21 cellular contexts compared by ENCODE assay signal in the genomic region with DNA sequence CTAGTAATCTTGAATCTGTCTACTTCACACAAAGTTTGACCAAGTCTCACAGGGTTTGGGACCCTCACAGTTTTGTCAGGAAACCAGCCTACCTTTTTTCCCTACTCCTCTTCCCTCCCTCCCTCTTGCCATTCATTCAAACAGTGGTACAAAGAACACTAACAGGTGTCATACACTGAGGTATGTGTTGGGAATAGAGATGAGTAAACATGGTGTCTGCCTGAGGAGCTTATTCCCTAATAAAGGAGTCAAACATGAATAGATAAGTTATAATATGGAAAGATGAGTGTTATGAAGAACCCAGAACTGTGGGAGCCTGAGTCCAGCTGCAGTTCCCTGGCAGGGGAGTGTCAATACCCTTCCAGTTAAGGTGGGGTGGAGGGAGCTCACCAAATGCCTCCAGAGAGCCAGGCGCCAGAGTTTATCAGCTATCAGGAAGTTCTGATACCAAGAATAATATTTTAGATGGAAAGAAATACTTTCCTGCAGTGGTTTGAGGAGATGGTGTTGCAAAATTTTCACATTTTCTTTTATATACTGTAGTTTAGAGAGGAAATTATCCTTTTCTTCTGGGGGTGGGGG.
DNase-seq lines count a peak whose midpoint lies in the region; ATAC-seq and TF ChIP-seq lines count a peak whose summit lies in the region.
"Had no signal": no experiment of that assay in that cellular context is flagged by ENCODE, and none has a peak within 500 bp of the region (broad histone marks: within the 10 kb centered on the region; RNA-seq: fewer than 3 reads in every experiment).

No MANE protein-coding gene starts in this region.

- no peak overlapping the region for H2AK5ac ChIP-seq in mesendoderm (ENCODE audit: low read length)

- no peak overlapping the region for H3K27ac ChIP-seq in GM23338 (ENCODE audit: low read depth)
- no peak overlapping the region for H3K27ac ChIP-seq in OCI-LY3 (ENCODE audit: low read length)
- no peak overlapping the region for H3K27ac ChIP-seq in mesendoderm (ENCODE audit: low read depth, low read length)
- H3K27ac ChIP-seq: PC-9, SJSA1 had no signal

- H2BK15ac ChIP-seq in mesendoderm (replicated peaks; ENCODE audit: low read depth): no peak overlapping the region

- H3K4me3 ChIP-seq in GM23338 (no peak overlapping the region), OCI-LY3 (ENCODE audit: low read length) (no peak overlapping the region), mesendoderm (ENCODE audit: low read length) (no peak overlapping the region)
- H3K4me3 ChIP-seq: PC-9, SJSA1 had no signal

- no peak overlapping the region for H3K56ac ChIP-seq in mesendoderm (ENCODE audit: low read length)

- no peak overlapping the region for H2BK5ac ChIP-seq in mesendoderm (ENCODE audit: low read length)

- H2AFZ ChIP-seq in GM23338 (peak overlapping the region; percentile 59; the same call in 1 of the 2 replicates), OCI-LY3 (ENCODE audit: low read depth, low read length) (no peak overlapping the region)
- H2AFZ ChIP-seq: PC-9 had no signal

- no peak overlapping the region for H4K8ac ChIP-seq in mesendoderm (ENCODE audit: low read depth, low read length)

- H3K9ac ChIP-seq in OCI-LY3 (ENCODE audit: low read length): no peak overlapping the region
- H3K9ac ChIP-seq in mesendoderm (ENCODE audit: low read length): no peak overlapping the region

- H3K4me1 Mint-ChIP-seq in GM23338: peaks cover 16% of the 10 kb centered on the region; the same call in 2 of the 3 replicates
- H3K4me1 Mint-ChIP-seq in activated T-helper 2 cell treated with anti-CD3 and anti-CD28 coated beads, Interferon-gamma antibody, Interleukin-2, Interleukin-4, amounts not matched to agents 10 μg/mL and 5 μg/mL and 100 μg/mL, durations not matched to agents 14 hours and 24 hours and 36 hours (ENCODE audit: low read depth): peaks cover 57% of the 10 kb centered on the region

- H4K20me1 ChIP-seq in GM23338 (replicated peaks; ENCODE audit: insufficient read depth) (no peaks in the 10 kb centered on the region), OCI-LY3 (ENCODE audit: insufficient read depth, low read length) (no peaks in the 10 kb centered on the region)

- no peak overlapping the region for H4K5ac ChIP-seq in mesendoderm (ENCODE audit: low read length)

- H3K18ac ChIP-seq in mesendoderm (ENCODE audit: low read length): no peak overlapping the region

- intact Hi-C loops in left cardiac atrium (cut with DNase I): no loop called here
- intact Hi-C loops in Right ventricle myocardium superior (cut with DNase I): no loop called here
- intact Hi-C loops in activated T-helper 2 cell treated with anti-CD3 and anti-CD28 coated beads, Interferon-gamma antibody, Interleukin-2, Interleukin-4, amounts not matched to agents 10 μg/mL and 5 μg/mL and 100 μg/mL, durations not matched to agents 14 hours and 24 hours and 36 hours (cut with micrococcal nuclease): loop anchor here (1.0 to 5.0 kb wide), 5 partner anchors 18 to 585 kb away; no protein-coding TSS in a partner anchor

- H3K79me2 ChIP-seq in GM23338 (replicated peaks; ENCODE audit: insufficient read depth): no peaks in the 10 kb centered on the region
- H3K79me2 ChIP-seq in OCI-LY3 (ENCODE audit: low read length): no peaks in the 10 kb centered on the region
- no peaks in the 10 kb centered on the region for H3K79me2 ChIP-seq in mesendoderm (ENCODE audit: control insufficient read depth, insufficient read depth, low read length)

- no peaks in the 10 kb centered on the region for H3K9me3 ChIP-seq in OCI-LY3 (ENCODE audit: insufficient read depth, low read length)

- no peaks in the 10 kb centered on the region for H3K36me3 Mint-ChIP-seq in GM23338 (ENCODE audit: low read depth)
- H3K36me3 Mint-ChIP-seq in activated T-helper 2 cell treated with anti-CD3 and anti-CD28 coated beads, Interferon-gamma antibody, Interleukin-2, Interleukin-4, amounts not matched to agents 10 μg/mL and 5 μg/mL and 100 μg/mL, durations not matched to agents 14 hours and 24 hours and 36 hours (ENCODE audit: low read depth): peaks cover 7% of the 10 kb centered on the region
- H3K36me3 Mint-ChIP-seq: CD4-positive, alpha-beta memory T cell had no signal

- ATAC-seq in left cardiac atrium (peak; percentile 27 to 54), Right ventricle myocardium superior (ENCODE audit: poor library complexity) (no peak), GM23338 (no peak)

- no CpG with 5 or more reads among the region's 1 CpG for WGBS in mesendoderm (ENCODE audit: extremely low coverage, insufficient coverage, low lambda C conversion rate)

- H3K9me3 Mint-ChIP-seq in GM23338: no peaks in the 10 kb centered on the region
- peaks cover 12% of the 10 kb centered on the region for H3K9me3 Mint-ChIP-seq in activated T-helper 2 cell treated with anti-CD3 and anti-CD28 coated beads, Interferon-gamma antibody, Interleukin-2, Interleukin-4, amounts not matched to agents 10 μg/mL and 5 μg/mL and 100 μg/mL, durations not matched to agents 14 hours and 24 hours and 36 hours
- H3K9me3 Mint-ChIP-seq: CD4-positive, alpha-beta memory T cell had no signal

- no peaks in the 10 kb centered on the region for H3F3A ChIP-seq in GM23338 (replicated peaks; ENCODE audit: low read depth)

- no peaks in the 10 kb centered on the region for H3K9me2 ChIP-seq in GM23338 (ENCODE audit: insufficient read depth)

- peak overlapping the region; percentile 23 for H2BK120ac ChIP-seq in mesendoderm (ENCODE audit: low read depth, low read length)

- H3K23ac ChIP-seq in mesendoderm (ENCODE audit: low read length): no peak overlapping the region

- H3K4me2 ChIP-seq in GM23338 (no peak overlapping the region), OCI-LY3 (ENCODE audit: low read length) (peak overlapping the region; percentile 39), mesendoderm (ENCODE audit: low read length) (no peak overlapping the region)
- H3K4me2 ChIP-seq: PC-9 had no signal

- H3K27me3 ChIP-seq in GM23338 (ENCODE audit: insufficient read depth) (no peaks in the 10 kb centered on the region), OCI-LY3 (ENCODE audit: low read depth, low read length) (no peaks in the 10 kb centered on the region), mesendoderm (ENCODE audit: insufficient read depth, low read length, poor library complexity) (no peaks in the 10 kb centered on the region)
- H3K27me3 ChIP-seq: SJSA1 had no signal

- H3K36me3 ChIP-seq in GM23338 (ENCODE audit: insufficient read depth) (no peaks in the 10 kb centered on the region), OCI-LY3 (replicated peaks; ENCODE audit: low read depth, low read length) (no peaks in the 10 kb centered on the region), mesendoderm (ENCODE audit: control insufficient read depth, insufficient read depth, low read length) (no peaks in the 10 kb centered on the region)
- H3K36me3 ChIP-seq: SJSA1 had no signal

- H3K79me1 ChIP-seq in mesendoderm (ENCODE audit: low read length): no peaks in the 10 kb centered on the region

- no peaks in the 10 kb centered on the region for H3K27me3 Mint-ChIP-seq in GM23338 (ENCODE audit: insufficient read depth, low read depth, poor library complexity)
- no peaks in the 10 kb centered on the region for H3K27me3 Mint-ChIP-seq in activated T-helper 2 cell treated with anti-CD3 and anti-CD28 coated beads, Interferon-gamma antibody, Interleukin-2, Interleukin-4, amounts not matched to agents 10 μg/mL and 5 μg/mL and 100 μg/mL, durations not matched to agents 14 hours and 24 hours and 36 hours (ENCODE audit: low read depth)
- H3K27me3 Mint-ChIP-seq: B cell; CD4-positive, alpha-beta memory T cell had no signal

- DNase-seq in left cardiac atrium (peak; percentile 36), Right ventricle myocardium superior (no peak), GM23338 (ENCODE audit: low spot score) (no peak), mesendoderm (no peak), NCI-H2196 treated with DMSO at 0.1 percent for 48 hours (lab: John Stamatoyannopoulos, UW; ENCODE audit: unreplicated experiment) (no peak)
- no peak for DNase-seq in activated T-helper 2 cell treated with anti-CD3 and anti-CD28 coated beads, Interferon-gamma antibody, Interleukin-2, Interleukin-4, amounts not matched to agents 10 μg/mL and 5 μg/mL and 100 μg/mL, durations not matched to agents 14 hours and 24 hours and 36 hours (ENCODE audit: low spot score)
- DNase-seq: Calu3; CD4-positive, alpha-beta memory T cell; DMS79 treated with DMSO at 0.1 percent for 48 hours; HCEC 1CT; Kasumi-1; MM.1S; NCI-H1105; NCI-H187 treated with DMSO at 0.1 percent for 48 hours; NCI-H2171; NCI-H446 treated with DMSO at 0.1 percent for 48 hours; NCI-H748 treated with DMSO at 0.1 percent for 48 hours; PC-9 had no signal

- H3K4me3 Mint-ChIP-seq in GM23338: no peak overlapping the region
- H3K4me3 Mint-ChIP-seq in activated T-helper 2 cell treated with anti-CD3 and anti-CD28 coated beads, Interferon-gamma antibody, Interleukin-2, Interleukin-4, amounts not matched to agents 10 μg/mL and 5 μg/mL and 100 μg/mL, durations not matched to agents 14 hours and 24 hours and 36 hours (ENCODE audit: low read depth): no peak overlapping the region
- H3K4me3 Mint-ChIP-seq: B cell; CD4-positive, alpha-beta memory T cell had no signal

- H3K4me1 ChIP-seq in GM23338 (ENCODE audit: insufficient read depth) (no peaks in the 10 kb centered on the region), OCI-LY3 (ENCODE audit: low read length) (peaks cover 55% of the 10 kb centered on the region), mesendoderm (ENCODE audit: control insufficient read depth, low read depth, low read length) (no peaks in the 10 kb centered on the region)
- H3K4me1 ChIP-seq: SJSA1 had no signal

- no peak overlapping the region for H3K27ac Mint-ChIP-seq in GM23338
- H3K27ac Mint-ChIP-seq in activated T-helper 2 cell treated with anti-CD3 and anti-CD28 coated beads, Interferon-gamma antibody, Interleukin-2, Interleukin-4, amounts not matched to agents 10 μg/mL and 5 μg/mL and 100 μg/mL, durations not matched to agents 14 hours and 24 hours and 36 hours: no peak overlapping the region
- H3K27ac Mint-ChIP-seq: B cell; CD4-positive, alpha-beta memory T cell had no signal

- no peak overlapping the region for H3K4ac ChIP-seq in mesendoderm (ENCODE audit: low read depth, low read length)

- TF ChIP-seq CTCF in GM23338 (conservative IDR thresholded peaks at IDR 0.05; ENCODE audit: low read depth in 2 of 2) (no peak), OCI-LY3 (IDR thresholded peaks at IDR 0.05; ENCODE audit: low read depth, low read length) (no peak)

TF ChIP-seq in GM23338, 12 proteins besides CTCF, POLR2A, EP300 and RAD21 (continues in another document):
- TF ChIP-seq, protein P1, sequence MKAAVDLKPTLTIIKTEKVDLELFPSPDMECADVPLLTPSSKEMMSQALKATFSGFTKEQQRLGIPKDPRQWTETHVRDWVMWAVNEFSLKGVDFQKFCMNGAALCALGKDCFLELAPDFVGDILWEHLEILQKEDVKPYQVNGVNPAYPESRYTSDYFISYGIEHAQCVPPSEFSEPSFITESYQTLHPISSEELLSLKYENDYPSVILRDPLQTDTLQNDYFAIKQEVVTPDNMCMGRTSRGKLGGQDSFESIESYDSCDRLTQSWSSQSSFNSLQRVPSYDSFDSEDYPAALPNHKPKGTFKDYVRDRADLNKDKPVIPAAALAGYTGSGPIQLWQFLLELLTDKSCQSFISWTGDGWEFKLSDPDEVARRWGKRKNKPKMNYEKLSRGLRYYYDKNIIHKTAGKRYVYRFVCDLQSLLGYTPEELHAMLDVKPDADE (IDR thresholded peaks at IDR 0.05): no peak
- no peak for TF ChIP-seq EZH2 (IDR thresholded peaks at IDR 0.05; ENCODE audit: low read depth, unreplicated experiment)

Comparison
In these comparisons a context has a peak if more than half of its experiments do, and no peak if none do; other contexts are left out.
1. ATAC-seq: peak in left cardiac atrium (2 of 2); none in Right ventricle myocardium superior (single experiment) and GM23338 (single experiment).